ENCODE assay signal across 19 cellular contexts in the genomic region with DNA sequence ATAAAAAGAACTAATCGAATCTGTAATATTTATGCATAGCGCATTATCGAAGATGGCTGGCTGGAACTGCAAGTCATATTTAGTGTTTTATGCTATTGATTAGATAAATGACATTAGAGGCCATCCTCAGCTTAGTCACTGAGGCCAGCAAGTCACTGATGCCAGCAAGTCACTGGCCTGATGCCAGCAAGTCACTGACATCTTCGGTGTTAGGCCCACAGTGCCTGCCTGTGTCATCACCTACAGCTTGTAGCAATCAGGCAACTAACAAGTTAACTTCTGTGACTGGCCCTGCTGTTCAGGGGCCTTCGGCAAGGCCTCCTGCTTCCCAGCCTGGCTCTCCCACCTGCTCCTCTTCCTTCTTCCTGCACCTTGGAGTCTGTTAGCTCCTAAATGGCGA.
"Had no signal": no experiment of that assay in that cellular context is flagged by ENCODE, and none has a peak within 500 bp of the region (broad histone marks: within the 10 kb centered on the region; RNA-seq: fewer than 3 reads in every experiment).

No MANE protein-coding gene starts in this region.

- ATAC-seq: activated CD4-positive, CD25-positive, alpha-beta regulatory T cell treated with anti-CD3 and anti-CD28 coated beads, Interleukin-2, amount 50 U/mL, for 24 hours; body of pancreas; left colon; naive thymus-derived CD4-positive, alpha-beta T cell; right lobe of liver; stimulated activated memory B cell treated with anti-CD40 and anti-IgM and Interleukin-4, amounts not matched to agents 10 μg/mL and 1 μg/mL and 100 μg/mL, for 72 hours had no signal

- H3K27me3 ChIP-seq: body of pancreas, right lobe of liver, spleen, transverse colon had no signal

- H3K27me3 Mint-ChIP-seq: naive thymus-derived CD4-positive, alpha-beta T cell; stimulated activated memory B cell treated with anti-CD40 and anti-IgM and Interleukin-4, amounts not matched to agents 10 μg/mL and 1 μg/mL and 100 μg/mL, for 72 hours had no signal

- H3K4me1 ChIP-seq: body of pancreas, prostate gland, right lobe of liver had no signal

- H3K27ac ChIP-seq: body of pancreas, prostate gland, right lobe of liver, transverse colon had no signal

- H3K27ac Mint-ChIP-seq: activated naive CD4-positive, alpha-beta T cell treated with anti-CD3 and anti-CD28 coated beads for 36 hours; activated T-helper 1 cell treated with anti-CD3 and anti-CD28 coated beads, Interleukin-12 subunit alpha, Interleukin-12 subunit beta, Interleukin-2, Interleukin-4 antibody, amounts not matched to agents 30 ng/mL and 10 ng/mL and 1 ng/mL, durations not matched to agents 14 hours and 24 hours and 36 hours; endodermal cell had no signal

- H3K36me3 ChIP-seq: prostate gland had no signal

- DNase-seq: activated CD4-positive, alpha-beta T cell treated with anti-CD3 and anti-CD28 coated beads, Interleukin-2, amount 50 U/mL, for 48 hours; activated CD8-positive, alpha-beta memory T cell treated with anti-CD3 and anti-CD28 coated beads, Interleukin-2, amount 50 U/mL, for 4 hours; activated naive CD4-positive, alpha-beta T cell treated with anti-CD3 and anti-CD28 coated beads for 36 hours; amniotic stem cell; body of pancreas; central memory CD4-positive, alpha-beta T cell; dermis blood vessel endothelial cell; endodermal cell; left colon; naive thymus-derived CD4-positive, alpha-beta T cell; right lobe of liver; spleen; stimulated activated CD4-positive, alpha-beta T cell treated with anti-CD3 and anti-CD28 coated beads, Interleukin-1b, Interleukin-23, amount 100 ng/mL, for 48 hours; transverse colon had no signal

- H3K4me3 ChIP-seq: body of pancreas, lung, prostate gland, right lobe of liver, spleen, transverse colon had no signal

- H3K9me3 ChIP-seq: body of pancreas, prostate gland, right lobe of liver, spleen, transverse colon had no signal

- H3K4me3 Mint-ChIP-seq: activated naive CD4-positive, alpha-beta T cell treated with anti-CD3 and anti-CD28 coated beads for 36 hours; activated T-helper 1 cell treated with anti-CD3 and anti-CD28 coated beads, Interleukin-12 subunit alpha, Interleukin-12 subunit beta, Interleukin-2, Interleukin-4 antibody, amounts not matched to agents 30 ng/mL and 10 ng/mL and 1 ng/mL, durations not matched to agents 14 hours and 24 hours and 36 hours; endodermal cell; naive thymus-derived CD4-positive, alpha-beta T cell; stimulated activated memory B cell treated with anti-CD40 and anti-IgM and Interleukin-4, amounts not matched to agents 10 μg/mL and 1 μg/mL and 100 μg/mL, for 72 hours had no signal

- H3K9me3 Mint-ChIP-seq: activated naive CD4-positive, alpha-beta T cell treated with anti-CD3 and anti-CD28 coated beads for 36 hours; activated T-helper 1 cell treated with anti-CD3 and anti-CD28 coated beads, Interleukin-12 subunit alpha, Interleukin-12 subunit beta, Interleukin-2, Interleukin-4 antibody, amounts not matched to agents 30 ng/mL and 10 ng/mL and 1 ng/mL, durations not matched to agents 14 hours and 24 hours and 36 hours; endodermal cell; stimulated activated memory B cell treated with anti-CD40 and anti-IgM and Interleukin-4, amounts not matched to agents 10 μg/mL and 1 μg/mL and 100 μg/mL, for 72 hours had no signal
